ENCODE assay signal across 23 cellular contexts in the genomic region with DNA sequence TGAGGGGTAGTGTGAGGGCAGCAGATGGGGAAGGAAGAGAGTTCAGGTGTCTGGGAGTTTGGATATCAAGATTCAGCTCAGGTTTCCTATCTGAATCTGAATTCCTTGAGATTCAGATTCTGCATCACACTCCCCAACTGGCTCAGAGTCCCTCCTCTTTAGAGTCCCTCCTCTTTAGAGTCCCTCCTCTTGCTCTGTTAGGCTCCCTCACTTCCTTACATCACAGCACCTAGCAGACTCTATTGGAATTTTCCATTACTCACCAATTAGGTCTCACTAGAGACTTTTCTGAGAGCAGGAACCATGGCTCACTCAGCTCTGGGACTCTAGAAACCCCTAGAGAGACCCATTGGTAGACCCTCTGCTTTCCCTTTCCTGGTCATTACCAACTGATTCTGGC.
DNase-seq lines count a peak whose midpoint lies in the region; ATAC-seq, FAIRE-seq and TF ChIP-seq lines count a peak whose summit lies in the region.
"Had no signal": no experiment of that assay in that cellular context is flagged by ENCODE, and none has a peak within 500 bp of the region (broad histone marks: within the 10 kb centered on the region; RNA-seq: fewer than 3 reads in every experiment).

No MANE protein-coding gene starts in this region.

- no peaks in the 10 kb centered on the region for H4K20me1 ChIP-seq in GM12878 (ENCODE audit: control insufficient read depth, insufficient read depth)

- RAD21 ChIA-PET in GM12878 (lab: Charles Lee; ENCODE audit: unreplicated experiment): no interaction called here

- no peaks in the 10 kb centered on the region for H3K79me2 ChIP-seq in GM12878 (ENCODE audit: control insufficient read depth, insufficient read depth, low read length)

- no peaks in the 10 kb centered on the region for H3K36me3 Mint-ChIP-seq in activated CD4-positive, alpha-beta memory T cell treated with anti-CD3 and anti-CD28 coated beads, Interleukin-2, amount 10 ng/mL, durations not matched to agents 7 days and 5 days (ENCODE audit: low read depth)
- H3K36me3 Mint-ChIP-seq in activated naive CD4-positive, alpha-beta T cell treated with anti-CD3 and anti-CD28 coated beads for 36 hours (ENCODE audit: low read depth): no peaks in the 10 kb centered on the region
- H3K36me3 Mint-ChIP-seq: activated naive CD4-positive, alpha-beta T cell treated with anti-CD3 and anti-CD28 coated beads, Interleukin-2, amount 10 ng/mL, durations not matched to agents 7 days and 5 days had no signal

- H3K9me3 Mint-ChIP-seq in activated CD4-positive, alpha-beta memory T cell treated with anti-CD3 and anti-CD28 coated beads, Interleukin-2, amount 10 ng/mL, durations not matched to agents 7 days and 5 days: peaks cover 13% of the 10 kb centered on the region
- peaks cover 1% of the 10 kb centered on the region for H3K9me3 Mint-ChIP-seq in activated naive CD4-positive, alpha-beta T cell treated with anti-CD3 and anti-CD28 coated beads for 36 hours
- H3K9me3 Mint-ChIP-seq: central memory CD8-positive, alpha-beta T cell had no signal

- no peaks in the 10 kb centered on the region for H3K4me1 Mint-ChIP-seq in activated CD4-positive, alpha-beta memory T cell treated with anti-CD3 and anti-CD28 coated beads, Interleukin-2, amount 10 ng/mL, durations not matched to agents 7 days and 5 days
- no peaks in the 10 kb centered on the region for H3K4me1 Mint-ChIP-seq in activated naive CD4-positive, alpha-beta T cell treated with anti-CD3 and anti-CD28 coated beads for 36 hours (ENCODE audit: low read depth)
- H3K4me1 Mint-ChIP-seq: activated naive CD4-positive, alpha-beta T cell treated with anti-CD3 and anti-CD28 coated beads, Interleukin-2, amount 10 ng/mL, durations not matched to agents 7 days and 5 days; central memory CD8-positive, alpha-beta T cell had no signal

- H3K4me3 ChIP-seq in heart left ventricle: no peak overlapping the region
- H3K4me3 ChIP-seq in GM12878: no peak overlapping the region
- no peak overlapping the region for H3K4me3 ChIP-seq in spleen
- H3K4me3 ChIP-seq: HAP-1, right atrium auricular region had no signal

- intact Hi-C loops in heart left ventricle (cut with DNase I): no loop called here
- intact Hi-C loops in left ventricle myocardium superior (cut with micrococcal nuclease): no loop called here
- intact Hi-C loops in GM12878 (cut with micrococcal nuclease; ENCODE audit: unreplicated experiment): no loop called here
- intact Hi-C loops in spleen (cut with DNase I; ENCODE audit: low total_unique reads): no loop called here
- intact Hi-C loops in activated naive CD4-positive, alpha-beta T cell treated with anti-CD3 and anti-CD28 coated beads for 36 hours (cut with micrococcal nuclease): no loop called here

- peaks cover 0 to 12% (median 0%) of the 10 kb centered on the region in 12 donors for H3K4me1 ChIP-seq in heart left ventricle
- H3K4me1 ChIP-seq in GM12878 (ENCODE audit: control insufficient read depth, insufficient read depth, low read length): no peaks in the 10 kb centered on the region
- no peaks in the 10 kb centered on the region for H3K4me1 ChIP-seq in spleen
- H3K4me1 ChIP-seq: right atrium auricular region had no signal

- no peak for FAIRE-seq in GM12878 (lab: Jason Lieb, UNC)
- FAIRE-seq: A204.1 had no signal

- H2AFZ ChIP-seq in GM12878 (ENCODE audit: control insufficient read depth, low read depth, low read length): no peak overlapping the region

- TF ChIP-seq CTCF in heart left ventricle (IDR thresholded peaks at IDR 0.05) (no peak), GM12878 (IDR thresholded peaks at IDR 0.05 in 2 of 3, conservative IDR thresholded peaks at IDR 0.05 in 1 of 3; ENCODE audit: control insufficient read depth in 2 of 3, extremely low read depth in 1 of 3, insufficient read depth in 1 of 3, low read depth in 3 of 3, low read length in 3 of 3) (no peak), spleen (IDR thresholded peaks at IDR 0.05 in 8 of 11, conservative IDR thresholded peaks at IDR 0.05 in 3 of 11) (no peak)

- DNase-seq in heart left ventricle (no peak), left ventricle myocardium superior (no peak), GM12878 (ENCODE audit: low read depth, low spot score) (no peak), islet precursor cell (peak; percentile 32), spleen (no peak), hippocampal formation (lab: John Stamatoyannopoulos, UW) (no peak)
- no peak for DNase-seq in activated CD4-positive, alpha-beta memory T cell treated with anti-CD3 and anti-CD28 coated beads, Interleukin-2, amount 10 ng/mL, durations not matched to agents 7 days and 5 days
- DNase-seq in activated naive CD4-positive, alpha-beta T cell treated with anti-CD3 and anti-CD28 coated beads for 36 hours: no peak
- DNase-seq: activated CD8-positive, alpha-beta T cell treated with anti-CD3 and anti-CD28 coated beads, Interleukin-2, amount 10 ng/mL, durations not matched to agents 7 days and 5 days; activated naive CD4-positive, alpha-beta T cell treated with anti-CD3 and anti-CD28 coated beads, Interleukin-2, amount 10 ng/mL, durations not matched to agents 7 days and 5 days; activated T-cell treated with anti-CD3 and anti-CD28 coated beads, Interleukin-2, amount 50 U/mL, for 24 hours; DMS153; erythroblast; KG1; MV-4-11; NCI-H446; nucleus accumbens; stimulated activated CD4-positive, alpha-beta T cell treated with anti-CD3 and anti-CD28 coated beads, Interleukin-12 subunit alpha, Interleukin-12 subunit beta, amount 100 ng/mL, for 4 hours; substantia nigra had no signal

- no peaks in the 10 kb centered on the region for H3K27me3 Mint-ChIP-seq in activated CD4-positive, alpha-beta memory T cell treated with anti-CD3 and anti-CD28 coated beads, Interleukin-2, amount 10 ng/mL, durations not matched to agents 7 days and 5 days
- no peaks in the 10 kb centered on the region for H3K27me3 Mint-ChIP-seq in activated naive CD4-positive, alpha-beta T cell treated with anti-CD3 and anti-CD28 coated beads for 36 hours (ENCODE audit: low read depth)
- H3K27me3 Mint-ChIP-seq: activated naive CD4-positive, alpha-beta T cell treated with anti-CD3 and anti-CD28 coated beads, Interleukin-2, amount 10 ng/mL, durations not matched to agents 7 days and 5 days; activated T-cell treated with anti-CD3 and anti-CD28 coated beads, Interleukin-2, amount 50 U/mL, for 24 hours; central memory CD8-positive, alpha-beta T cell had no signal

- H3K9me3 ChIP-seq in heart left ventricle (no peaks in the 10 kb centered on the region), GM12878 (replicated peaks; ENCODE audit: control insufficient read depth, insufficient read depth, low read length) (no peaks in the 10 kb centered on the region; the same call in 2 of the 3 replicates), spleen (no peaks in the 10 kb centered on the region)
- H3K9me3 ChIP-seq: HAP-1, right atrium auricular region had no signal

- POLR2A ChIA-PET in GM12878 (lab: Charles Lee): interaction anchor here (0.6 kb wide), 1 partner anchor 325 kb away, joined by 3 read pairs; no protein-coding TSS in a partner anchor
- POLR2A ChIA-PET in activated CD4-positive, alpha-beta memory T cell treated with anti-CD3 and anti-CD28 coated beads, Interleukin-2, amount 10 ng/mL, durations not matched to agents 7 days and 5 days (lab: Charles Lee): no interaction called here

- TF ChIP-seq RAD21 in GM12878 (IDR thresholded peaks at IDR 0.05; ENCODE audit: insufficient read depth, low read depth, low read length): no peak

- ATAC-seq in heart left ventricle (peak in 3 of 4 donors; percentile 39 to 59 (median 44)), left ventricle myocardium superior (no peak), GM12878 (peak; percentile 52)
- ATAC-seq: activated CD8-positive, alpha-beta T cell treated with anti-CD3 and anti-CD28 coated beads, Interleukin-2, amount 10 ng/mL, durations not matched to agents 7 days and 5 days had no signal

- H3K4me2 ChIP-seq in GM12878 (ENCODE audit: control insufficient read depth, insufficient read depth): no peak overlapping the region

- in situ Hi-C loops in GM12878 (cut with MboI): no loop called here

- H3K36me3 ChIP-seq in heart left ventricle (peaks cover 0 to 5% (median 0%) of the 10 kb centered on the region in 9 donors), GM12878 (ENCODE audit: control insufficient read depth in 2 of 2, insufficient read depth in 2 of 2, low read length in 1 of 2) (no peaks in the 10 kb centered on the region), spleen (peaks cover 0 to 5% (median 0%) of the 10 kb centered on the region in 6 donors)
- H3K36me3 ChIP-seq: HAP-1, right atrium auricular region had no signal

- BruUV-seq in GM12878 (replicated peaks; lab: Mats Ljungman, UMichigan): no TSS peak

- TF ChIP-seq POLR2A in heart left ventricle (IDR thresholded peaks at IDR 0.05) (no peak), GM12878 (IDR thresholded peaks at IDR 0.05; ENCODE audit: low read depth, low read length) (no peak), spleen (IDR thresholded peaks at IDR 0.05) (no peak)

- CTCF ChIA-PET in GM12878 (lab: Yijun Ruan, JAX): no interaction called here
- CTCF ChIA-PET in activated CD4-positive, alpha-beta memory T cell treated with anti-CD3 and anti-CD28 coated beads, Interleukin-2, amount 10 ng/mL, durations not matched to agents 7 days and 5 days (lab: Charles Lee): no interaction called here
- CTCF ChIA-PET in activated naive CD4-positive, alpha-beta T cell treated with anti-CD3 and anti-CD28 coated beads for 36 hours (lab: Charles Lee): no interaction called here

- SMC1A ChIA-PET in GM12878 (lab: Charles Lee; ENCODE audit: uncharacterized antibody, unreplicated experiment): interaction anchor here (1.2 to 1.3 kb wide), 2 partner anchors 9 to 36 kb away, joined by 4 to 5 read pairs; no protein-coding TSS in a partner anchor

- H3K4me3 Mint-ChIP-seq in activated CD4-positive, alpha-beta memory T cell treated with anti-CD3 and anti-CD28 coated beads, Interleukin-2, amount 10 ng/mL, durations not matched to agents 7 days and 5 days: no peak overlapping the region
- no peak overlapping the region for H3K4me3 Mint-ChIP-seq in activated naive CD4-positive, alpha-beta T cell treated with anti-CD3 and anti-CD28 coated beads for 36 hours
- H3K4me3 Mint-ChIP-seq: activated CD8-positive, alpha-beta T cell treated with anti-CD3 and anti-CD28 coated beads, Interleukin-2, amount 10 ng/mL, durations not matched to agents 7 days and 5 days; activated naive CD4-positive, alpha-beta T cell treated with anti-CD3 and anti-CD28 coated beads, Interleukin-2, amount 10 ng/mL, durations not matched to agents 7 days and 5 days; activated T-cell treated with anti-CD3 and anti-CD28 coated beads, Interleukin-2, amount 50 U/mL, for 24 hours; central memory CD8-positive, alpha-beta T cell had no signal

- H3K27ac Mint-ChIP-seq in activated CD4-positive, alpha-beta memory T cell treated with anti-CD3 and anti-CD28 coated beads, Interleukin-2, amount 10 ng/mL, durations not matched to agents 7 days and 5 days: no peak overlapping the region
- no peak overlapping the region for H3K27ac Mint-ChIP-seq in activated naive CD4-positive, alpha-beta T cell treated with anti-CD3 and anti-CD28 coated beads for 36 hours
- H3K27ac Mint-ChIP-seq: activated CD8-positive, alpha-beta T cell treated with anti-CD3 and anti-CD28 coated beads, Interleukin-2, amount 10 ng/mL, durations not matched to agents 7 days and 5 days; activated naive CD4-positive, alpha-beta T cell treated with anti-CD3 and anti-CD28 coated beads, Interleukin-2, amount 10 ng/mL, durations not matched to agents 7 days and 5 days; activated T-cell treated with anti-CD3 and anti-CD28 coated beads, Interleukin-2, amount 50 U/mL, for 24 hours had no signal

- H3K9ac ChIP-seq in GM12878 (ENCODE audit: control insufficient read depth, insufficient read depth, low read length): no peak overlapping the region

- TF ChIP-seq EP300 in GM12878 (IDR thresholded peaks at IDR 0.05; ENCODE audit: borderline replicate concordance in 1 of 2, control insufficient read depth in 1 of 2, low read depth in 2 of 2, low read length in 2 of 2): no peak

- H3K27me3 ChIP-seq in heart left ventricle (no peaks in the 10 kb centered on the region), GM12878 (replicated peaks in 1 of 2; ENCODE audit: control insufficient read depth in 2 of 2, insufficient read depth in 2 of 2, low read length in 1 of 2) (no peaks in the 10 kb centered on the region), spleen (replicated peaks in 1 of 7) (no peaks in the 10 kb centered on the region)
- H3K27me3 ChIP-seq: right atrium auricular region had no signal

- H3K27ac ChIP-seq in heart left ventricle: no peak overlapping the region
- H3K27ac ChIP-seq in GM12878 (ENCODE audit: control insufficient read depth, insufficient read depth): no peak overlapping the region
- no peak overlapping the region for H3K27ac ChIP-seq in spleen
- H3K27ac ChIP-seq: right atrium auricular region had no signal
